Comparison of ENCODE assay signal across 8 cellular contexts in genomic region chr1:48688102-48688760, GRCh38.
A peak's percentile ranks its signal among the peaks of the same experiment; 100 is the strongest.
DNase-seq lines count a peak whose midpoint lies in the region; ATAC-seq, FAIRE-seq and TF ChIP-seq lines count a peak whose summit lies in the region.

No MANE protein-coding gene starts in this region.

- no peaks in the 10 kb centered on the region for H3K9me3 Mint-ChIP-seq in activated CD4-positive, alpha-beta T cell treated with anti-CD3 and anti-CD28 coated beads, Interleukin-2, amount 10 ng/mL, durations not matched to agents 7 days and 5 days
- H3K9me3 Mint-ChIP-seq in effector memory CD8-positive, alpha-beta T cell: no peaks in the 10 kb centered on the region

- H3K27me3 Mint-ChIP-seq in activated CD4-positive, alpha-beta T cell treated with anti-CD3 and anti-CD28 coated beads, Interleukin-2, amount 10 ng/mL, durations not matched to agents 7 days and 5 days: peaks cover 3% of the 10 kb centered on the region
- H3K27me3 Mint-ChIP-seq in effector memory CD8-positive, alpha-beta T cell: peaks cover 0 to 12% of the 10 kb centered on the region in 2 donors

- H3K27ac ChIP-seq in K562 (ENCODE audit: extremely low read depth, low read depth, low read length): no peak overlapping the region

- no peaks in the 10 kb centered on the region for H3K9me3 ChIP-seq in K562 (replicated peaks; ENCODE audit: control insufficient read depth, insufficient read depth, low read depth, low read length)

- no peaks in the 10 kb centered on the region for H3K79me2 ChIP-seq in K562 (ENCODE audit: control insufficient read depth, insufficient read depth, low read length)

- 3% methylated on average over 3 of the region's 3 CpGs for WGBS in K562 (ENCODE audit: insufficient coverage, low coverage, missing lambda C conversion rate)

- no peak overlapping the region for H3K27ac Mint-ChIP-seq in activated CD4-positive, alpha-beta T cell treated with anti-CD3 and anti-CD28 coated beads, Interleukin-2, amount 10 ng/mL, durations not matched to agents 7 days and 5 days
- H3K27ac Mint-ChIP-seq in effector memory CD8-positive, alpha-beta T cell: no peak overlapping the region

- no peaks in the 10 kb centered on the region for H3K36me3 ChIP-seq in K562 (ENCODE audit: control insufficient read depth, insufficient read depth, low read length)

- POLR2A ChIA-PET in K562 (lab: Yijun Ruan, JAX): interaction anchor here (0.6 kb wide), 1 partner anchor 10 kb away, joined by 3 read pairs; no protein-coding TSS in a partner anchor
- POLR2A ChIA-PET in activated CD4-positive, alpha-beta T cell treated with anti-CD3 and anti-CD28 coated beads, Interleukin-2, amount 10 ng/mL, durations not matched to agents 7 days and 5 days (lab: Charles Lee): no interaction called here

- no peak for TF ChIP-seq POLR2A in K562 (conservative IDR thresholded peaks at IDR 0.05)

- peak; percentile 78 for ATAC-seq in GM18907 (IDR thresholded peaks at IDR 0.05; ENCODE audit: unreplicated experiment)
- ATAC-seq in HG03196 (IDR thresholded peaks at IDR 0.05; ENCODE audit: unreplicated experiment): peak; percentile 43
- ATAC-seq in K562: peak; percentile 81
- no peak for ATAC-seq in effector memory CD8-positive, alpha-beta T cell (replicated peaks)

- TF ChIP-seq CTCF in K562 (IDR thresholded peaks at IDR 0.05 in 2 of 3, conservative IDR thresholded peaks at IDR 0.05 in 1 of 3; ENCODE audit: insufficient read depth in 2 of 3, low read depth in 1 of 3, low read length in 3 of 3): peak in 1 of 3 experiments; percentile 27; a peak in 1 of 6 replicates

- in situ Hi-C loops in ACHN (cut with HindIII; ENCODE audit: low pct_ligation_motif_present, low pct_unique_long_range_greater_than_20kb, low sequenced_read_pairs) (no loop called here), K562 (cut with MboI) (no loop called here)

- DNase-seq in ACHN: peak; percentile 14
- DNase-seq in K562 (ENCODE audit: extremely low read depth in 1 of 4, low spot score in 3 of 4): peak in 3 of 4 experiments; percentile 5 to 27 (median 23)
- DNase-seq in HCEC 1CT: no peak
- DNase-seq in activated CD4-positive, alpha-beta T cell treated with anti-CD3 and anti-CD28 coated beads, Interleukin-2, amount 10 ng/mL, durations not matched to agents 7 days and 5 days: no peak
- no peak for DNase-seq in NCI-H345 (lab: John Stamatoyannopoulos, UW)
- no peak for DNase-seq in effector memory CD8-positive, alpha-beta T cell

- H3K4me1 Mint-ChIP-seq in activated CD4-positive, alpha-beta T cell treated with anti-CD3 and anti-CD28 coated beads, Interleukin-2, amount 10 ng/mL, durations not matched to agents 7 days and 5 days: no peaks in the 10 kb centered on the region
- no peaks in the 10 kb centered on the region for H3K4me1 Mint-ChIP-seq in effector memory CD8-positive, alpha-beta T cell (ENCODE audit: low read depth in 2 of 2)

- H3K27me3 ChIP-seq in K562 (ENCODE audit: control insufficient read depth in 2 of 2, insufficient read depth in 2 of 2, low read length in 2 of 2): peaks cover 0 to 1% of the 10 kb centered on the region in 2 experiments; a peak in 1 of 5 replicates

- H3K4me3 Mint-ChIP-seq in activated CD4-positive, alpha-beta T cell treated with anti-CD3 and anti-CD28 coated beads, Interleukin-2, amount 10 ng/mL, durations not matched to agents 7 days and 5 days: no peak overlapping the region
- no peak overlapping the region for H3K4me3 Mint-ChIP-seq in effector memory CD8-positive, alpha-beta T cell

- no peak overlapping the region for H3K9ac ChIP-seq in K562 (ENCODE audit: insufficient read depth in 1 of 2, low read depth in 2 of 2, low read length in 2 of 2)

- no peak for TF ChIP-seq RAD21 in K562 (CRISPR knock-in tag; conservative IDR thresholded peaks at IDR 0.05 in 1 of 2, IDR thresholded peaks at IDR 0.05 in 1 of 2)

- H3K4me1 ChIP-seq in K562 (replicated peaks in 1 of 2; ENCODE audit: control insufficient read depth in 2 of 2, insufficient read depth in 2 of 2, low read length in 2 of 2): no peaks in the 10 kb centered on the region

- H4K20me1 ChIP-seq in K562 (replicated peaks; ENCODE audit: control insufficient read depth, insufficient read depth, low read length): no peaks in the 10 kb centered on the region

- no peaks in the 10 kb centered on the region for H3K9me1 ChIP-seq in K562 (ENCODE audit: control insufficient read depth, insufficient read depth, low read length)

- BruUV-seq in K562 (replicated peaks; lab: Mats Ljungman, UMichigan): no TSS peak

- no peak for TF ChIP-seq EP300 in K562 (IDR thresholded peaks at IDR 0.05; ENCODE audit: low read length)

- H3K4me2 ChIP-seq in K562 (ENCODE audit: insufficient read depth, low read length): no peak overlapping the region

- H3K36me3 Mint-ChIP-seq in activated CD4-positive, alpha-beta T cell treated with anti-CD3 and anti-CD28 coated beads, Interleukin-2, amount 10 ng/mL, durations not matched to agents 7 days and 5 days (ENCODE audit: low read depth): no peaks in the 10 kb centered on the region
- H3K36me3 Mint-ChIP-seq in effector memory CD8-positive, alpha-beta T cell (ENCODE audit: insufficient read depth): no peaks in the 10 kb centered on the region

- H2AFZ ChIP-seq in K562 (ENCODE audit: low read depth, low read length): no peak overlapping the region

- intact Hi-C loops in K562 (cut with micrococcal nuclease): no loop called here

- FAIRE-seq in K562 (lab: Jason Lieb, UNC): no peak

- no peak overlapping the region for H3K4me3 ChIP-seq in K562

- CTCF ChIA-PET in K562 (lab: Yijun Ruan, JAX; ENCODE audit: low intra/inter-chr PET ratio): no interaction called here
- CTCF ChIA-PET in activated CD4-positive, alpha-beta T cell treated with anti-CD3 and anti-CD28 coated beads, Interleukin-2, amount 10 ng/mL, durations not matched to agents 7 days and 5 days (lab: Charles Lee): no interaction called here

TF ChIP-seq in K562, 482 proteins besides CTCF, POLR2A, EP300 and RAD21:
- no peak for TF ChIP-seq SMC3 (conservative IDR thresholded peaks at IDR 0.05; ENCODE audit: insufficient read depth, low read depth, low read length)

Comparison
In these comparisons a context has a peak if more than half of its experiments do, and no peak if none do; other contexts are left out.
1. DNase-seq: peak in ACHN (single experiment) and K562 (3 of 4); none in HCEC 1CT (single experiment), activated CD4-positive, alpha-beta T cell treated with anti-CD3 and anti-CD28 coated beads, Interleukin-2, amount 10 ng/mL, durations not matched to agents 7 days and 5 days (single experiment), NCI-H345 (single experiment) and effector memory CD8-positive, alpha-beta T cell (0 of 3).